15 cellular contexts compared by ENCODE assay signal in the genomic region with DNA sequence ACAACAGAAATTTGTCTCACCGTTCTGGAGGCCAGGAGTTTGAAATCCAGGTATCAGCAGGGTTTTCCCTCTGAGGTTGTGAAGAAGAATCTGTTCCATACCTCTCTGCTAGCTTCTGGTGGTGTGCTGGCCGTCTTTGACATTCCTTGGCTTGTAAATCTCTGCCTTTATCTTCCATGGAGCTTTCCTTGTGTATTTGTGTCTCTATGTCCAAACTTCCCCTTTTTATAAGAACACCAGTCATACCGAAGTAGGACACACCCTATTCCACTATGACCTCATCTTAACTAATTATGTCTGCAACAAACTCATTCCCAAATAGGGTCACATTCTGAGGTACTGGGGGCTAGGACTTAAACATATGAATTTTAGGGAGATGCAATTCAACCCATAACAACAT. TPM values are rescaled to one million over a fixed set of nuclear protein-coding genes. Genes with fewer than 3 reads are reported as not detected.
A peak's percentile ranks its signal among the peaks of the same experiment; 100 is the strongest.
DNase-seq lines count a peak whose midpoint lies in the region; ATAC-seq and TF ChIP-seq lines count a peak whose summit lies in the region.
"Had no signal": no experiment of that assay in that cellular context is flagged by ENCODE, and none has a peak within 500 bp of the region (broad histone marks: within the 10 kb centered on the region; RNA-seq: fewer than 3 reads in every experiment).

No MANE protein-coding gene starts in this region.

- TF ChIP-seq EP300 in suprapubic skin (IDR thresholded peaks at IDR 0.05), result no peak

- no peak for TF ChIP-seq POLR2A in suprapubic skin (IDR thresholded peaks at IDR 0.05)

- H3K9me3 Mint-ChIP-seq in activated CD4-positive, alpha-beta T cell treated with anti-CD3 and anti-CD28 coated beads for 36 hours (ENCODE audit: low read depth), result peaks cover 6% of the 10 kb centered on the region
- no peaks in the 10 kb centered on the region for H3K9me3 Mint-ChIP-seq in activated T-helper 17 cell treated with anti-CD3 and anti-CD28 coated beads, Interleukin-2, amount 50 U/mL, for 72 hours
- no peaks in the 10 kb centered on the region for H3K9me3 Mint-ChIP-seq in effector memory CD8-positive, alpha-beta T cell

- H3K27ac Mint-ChIP-seq in activated CD4-positive, alpha-beta T cell treated with anti-CD3 and anti-CD28 coated beads for 36 hours, result peak overlapping the region; percentile 29
- peak overlapping the region; percentile 36 for H3K27ac Mint-ChIP-seq in activated T-helper 17 cell treated with anti-CD3 and anti-CD28 coated beads, Interleukin-2, amount 50 U/mL, for 72 hours
- peak overlapping the region in 1 of 2 donors; percentile 10 for H3K27ac Mint-ChIP-seq in effector memory CD8-positive, alpha-beta T cell
- H3K27ac Mint-ChIP-seq: type B pancreatic cell had no signal

- H3K4me1 Mint-ChIP-seq in activated CD4-positive, alpha-beta T cell treated with anti-CD3 and anti-CD28 coated beads for 36 hours, result peaks cover 57% of the 10 kb centered on the region
- peaks cover 15% of the 10 kb centered on the region for H3K4me1 Mint-ChIP-seq in activated T-helper 17 cell treated with anti-CD3 and anti-CD28 coated beads, Interleukin-2, amount 50 U/mL, for 72 hours
- peaks cover 8 to 10% of the 10 kb centered on the region in 2 donors for H3K4me1 Mint-ChIP-seq in effector memory CD8-positive, alpha-beta T cell (ENCODE audit: low read depth in 2 of 2)

- intact Hi-C loops in activated CD4-positive, alpha-beta T cell treated with anti-CD3 and anti-CD28 coated beads for 36 hours (cut with DNase I, micrococcal nuclease), result loop anchor here in 1 of 2 experiments (2.0 to 10.0 kb wide), 3 partner anchors 192 to 1439 kb away; partner anchors contain the start of gene KLF9

- TF ChIP-seq CTCF in suprapubic skin (IDR thresholded peaks at IDR 0.05) (no peak), brain microvascular endothelial cell (IDR thresholded peaks at IDR 0.05; ENCODE audit: low read depth, low read length, missing control alignments) (no peak)

- H3K27ac ChIP-seq in suprapubic skin (peak overlapping the region; percentile 39), brain microvascular endothelial cell (no peak overlapping the region)

- no peaks in the 10 kb centered on the region for H3K27me3 ChIP-seq in suprapubic skin
- no peaks in the 10 kb centered on the region for H3K27me3 ChIP-seq in brain microvascular endothelial cell (replicated peaks)

- H3K27me3 Mint-ChIP-seq in activated CD4-positive, alpha-beta T cell treated with anti-CD3 and anti-CD28 coated beads for 36 hours, result peaks cover 3% of the 10 kb centered on the region
- H3K27me3 Mint-ChIP-seq in activated T-helper 17 cell treated with anti-CD3 and anti-CD28 coated beads, Interleukin-2, amount 50 U/mL, for 72 hours, result peaks cover 4% of the 10 kb centered on the region
- peaks cover 0 to 13% of the 10 kb centered on the region in 2 donors for H3K27me3 Mint-ChIP-seq in effector memory CD8-positive, alpha-beta T cell
- H3K27me3 Mint-ChIP-seq: type B pancreatic cell had no signal

- WGBS in suprapubic skin, result 39% methylated on average over 3 of the region's 3 CpGs

- H3K4me3 Mint-ChIP-seq in activated CD4-positive, alpha-beta T cell treated with anti-CD3 and anti-CD28 coated beads for 36 hours, result peak overlapping the region; percentile 33
- H3K4me3 Mint-ChIP-seq in activated T-helper 17 cell treated with anti-CD3 and anti-CD28 coated beads, Interleukin-2, amount 50 U/mL, for 72 hours, result no peak overlapping the region
- H3K4me3 Mint-ChIP-seq in effector memory CD8-positive, alpha-beta T cell, result no peak overlapping the region
- H3K4me3 Mint-ChIP-seq: type B pancreatic cell had no signal

- CTCF ChIA-PET in activated CD4-positive, alpha-beta T cell treated with anti-CD3 and anti-CD28 coated beads for 36 hours (lab: Charles Lee), result interaction anchor here (2.4 to 9.4 kb wide), 3 partner anchors 11 to 26 kb away, joined by 6 to 54 read pairs (median 15); no protein-coding TSS in a partner anchor

- H3K4me3 ChIP-seq in suprapubic skin (peak overlapping the region; percentile 8), brain microvascular endothelial cell (ENCODE audit: low read depth, low read length) (no peak overlapping the region)

- peaks cover 4% of the 10 kb centered on the region for H3K36me3 Mint-ChIP-seq in activated CD4-positive, alpha-beta T cell treated with anti-CD3 and anti-CD28 coated beads for 36 hours (ENCODE audit: low read depth)
- no peaks in the 10 kb centered on the region for H3K36me3 Mint-ChIP-seq in activated T-helper 17 cell treated with anti-CD3 and anti-CD28 coated beads, Interleukin-2, amount 50 U/mL, for 72 hours (ENCODE audit: low read depth)
- peaks cover 2% of the 10 kb centered on the region for H3K36me3 Mint-ChIP-seq in effector memory CD8-positive, alpha-beta T cell (ENCODE audit: insufficient read depth)
- H3K36me3 Mint-ChIP-seq: type B pancreatic cell had no signal

- no peaks in the 10 kb centered on the region for H3K4me1 ChIP-seq in suprapubic skin

- DNase-seq in activated CD4-positive, alpha-beta T cell treated with anti-CD3 and anti-CD28 coated beads for 36 hours, result no peak
- DNase-seq in activated CD4-positive, alpha-beta T cell treated with anti-CD3 and anti-CD28 coated beads, Interleukin-2, amount 50 U/mL, for 1 hour, result no peak
- DNase-seq in left lobe of liver (ENCODE audit: low spot score), result no peak
- DNase-seq in suprapubic skin (ENCODE audit: low spot score in 2 of 2), result no peak
- DNase-seq in brain microvascular endothelial cell, result no peak
- no peak for DNase-seq in effector memory CD8-positive, alpha-beta T cell
- DNase-seq: activated CD4-positive, alpha-beta T cell treated with anti-CD3 and anti-CD28 coated beads, Interleukin-2, amount 50 U/mL, for 4 hours; DMS53; NCI-H226 had no signal

- no peaks in the 10 kb centered on the region for H3K9me3 ChIP-seq in suprapubic skin

- no peaks in the 10 kb centered on the region for H3K36me3 ChIP-seq in suprapubic skin
- H3K36me3 ChIP-seq in brain microvascular endothelial cell (replicated peaks), result no peaks in the 10 kb centered on the region

- ATAC-seq in activated CD4-positive, alpha-beta T cell treated with anti-CD3 and anti-CD28 coated beads for 36 hours, result no peak
- ATAC-seq in activated T-helper 17 cell treated with anti-CD3 and anti-CD28 coated beads, Interleukin-2, amount 50 U/mL, for 72 hours (replicated peaks), result no peak
- ATAC-seq in left lobe of liver (peak; percentile 13), HG02938 (IDR thresholded peaks at IDR 0.05; ENCODE audit: unreplicated experiment) (no peak)
- no peak for ATAC-seq in effector memory CD8-positive, alpha-beta T cell (replicated peaks)

- POLR2A ChIA-PET in activated CD4-positive, alpha-beta T cell treated with anti-CD3 and anti-CD28 coated beads for 36 hours (lab: Charles Lee), result interaction anchor here (0.5 to 0.7 kb wide), 2 partner anchors 60 to 183 kb away, joined by 3 to 5 read pairs; no protein-coding TSS in a partner anchor

- in situ Hi-C loops in brain microvascular endothelial cell (cut with HindIII; ENCODE audit: low pct_ligation_motif_present, low sequenced_read_pairs), result no loop called here

RNA-seq across cellular contexts. Expression of gene PRKACG, which starts 38.3 kb away (rescaled TPM):
- not detected for total RNA-seq in activated CD4-positive, alpha-beta T cell treated with anti-CD3 and anti-CD28 coated beads for 36 hours
- total RNA-seq in activated T-helper 17 cell treated with anti-CD3 and anti-CD28 coated beads, Interleukin-2, amount 50 U/mL, for 72 hours, result not detected
- total RNA-seq in left lobe of liver, result not detected
- not detected for total RNA-seq in suprapubic skin
- total RNA-seq: liver, pulmonary artery endothelial cell, SK-MEL-5 had no signal

RNA-seq across cellular contexts. Expression of gene FXN, which starts 59.9 kb away (rescaled TPM):
- total RNA-seq in activated CD4-positive, alpha-beta T cell treated with anti-CD3 and anti-CD28 coated beads for 36 hours, result 10 to 100 TPM; 23.2 to 24.2 TPM
- total RNA-seq in activated T-helper 17 cell treated with anti-CD3 and anti-CD28 coated beads, Interleukin-2, amount 50 U/mL, for 72 hours, result 10 to 100 TPM; 10.2 to 28.0 TPM
- total RNA-seq in left lobe of liver (27.1 TPM), suprapubic skin (10 to 100 TPM in 1 of 4 donors, 1 to 10 TPM in 3; 2.3 to 11.1 (median 5.6) TPM)
